1 cellular context compared by ENCODE assay signal in genomic region chr6:11778648-11779307, GRCh38.
TF ChIP-seq lines count a peak whose summit lies in the region.

A gene with protein sequence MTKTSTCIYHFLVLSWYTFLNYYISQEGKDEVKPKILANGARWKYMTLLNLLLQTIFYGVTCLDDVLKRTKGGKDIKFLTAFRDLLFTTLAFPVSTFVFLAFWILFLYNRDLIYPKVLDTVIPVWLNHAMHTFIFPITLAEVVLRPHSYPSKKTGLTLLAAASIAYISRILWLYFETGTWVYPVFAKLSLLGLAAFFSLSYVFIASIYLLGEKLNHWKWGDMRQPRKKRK (minus strand): TSS chr6:11778803. CDS start chr6:11778759, 44 bp downstream.

TF ChIP-seq in HepG2, 621 proteins besides CTCF, POLR2A, EP300 and RAD21 (continued from another document):
- TF ChIP-seq ZBTB10 (CRISPR knock-in tag; IDR thresholded peaks at IDR 0.05; ENCODE audit: borderline replicate concordance) (no peak), ZNF30 (CRISPR knock-in tag; IDR thresholded peaks at IDR 0.05) (no peak), RBM39 (IDR thresholded peaks at IDR 0.05; ENCODE audit: low read depth, low read length, poor library complexity, severe bottlenecking) (no peak)
